Comparison of ENCODE assay signal across 17 cellular contexts in the genomic region with DNA sequence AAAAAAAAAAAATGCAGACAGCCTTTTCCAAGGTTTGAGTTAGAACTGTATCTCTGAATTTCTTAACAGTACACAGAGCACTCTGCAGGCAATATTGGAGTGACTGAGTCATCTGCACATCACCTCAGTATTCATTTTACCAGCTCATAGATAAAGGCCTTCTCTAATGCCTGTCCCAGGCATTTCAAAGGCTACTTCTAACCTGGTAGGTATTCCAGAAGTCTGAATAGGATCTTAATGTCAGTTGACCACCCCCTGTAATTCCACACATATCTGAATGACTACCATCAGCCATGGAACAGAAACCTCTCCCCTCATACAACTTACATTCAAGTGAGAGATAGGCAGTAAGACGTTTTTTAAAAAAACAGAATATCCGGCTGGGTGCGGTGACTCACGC. TPM values are rescaled to one million over a fixed set of nuclear protein-coding genes. Genes with fewer than 3 reads are reported as not detected.
DNase-seq lines count a peak whose midpoint lies in the region; ATAC-seq, FAIRE-seq and TF ChIP-seq lines count a peak whose summit lies in the region.
"Had no signal": no experiment of that assay in that cellular context is flagged by ENCODE, and none has a peak within 500 bp of the region (broad histone marks: within the 10 kb centered on the region; RNA-seq: fewer than 3 reads in every experiment).

No MANE protein-coding gene starts in this region.

- peak overlapping the region; percentile 48 to 91 for H4K8ac ChIP-seq in IMR-90 (ENCODE audit: low read depth in 2 of 2, low read length in 2 of 2)

- H4K5ac ChIP-seq in IMR-90 (ENCODE audit: low read depth, low read length): peak overlapping the region; percentile 56

- TF ChIP-seq CTCF in AG04450 (IDR thresholded peaks at IDR 0.05; ENCODE audit: low read depth, low read length) (no peak), IMR-90 (conservative IDR thresholded peaks at IDR 0.05; ENCODE audit: low read depth, low read length) (no peak), bronchial epithelial cell (IDR thresholded peaks at IDR 0.05; ENCODE audit: insufficient read depth, low read length, severe bottlenecking) (no peak), omental fat pad (IDR thresholded peaks at IDR 0.05) (no peak)

- H3K4me1 ChIP-seq in IMR-90 (ENCODE audit: control insufficient read depth, insufficient read depth, low read length): peaks cover 9% of the 10 kb centered on the region
- H3K4me1 ChIP-seq: right atrium auricular region had no signal

- peak overlapping the region; percentile 80 for H2AK5ac ChIP-seq in IMR-90 (ENCODE audit: low read depth, low read length)

- TF ChIP-seq RAD21 in IMR-90 (IDR thresholded peaks at IDR 0.05; ENCODE audit: low read length): no peak

- no CpG with 5 or more reads among the region's 4 CpGs for WGBS in IMR-90 (ENCODE audit: extremely low coverage in 2 of 2, insufficient read length in 1 of 2), 2 experiments

- no peak overlapping the region for H3K4me2 ChIP-seq in IMR-90 (ENCODE audit: low read depth, low read length)

- H2AFZ ChIP-seq in IMR-90 (replicated peaks; ENCODE audit: low read length, poor library complexity): no peak overlapping the region

- in situ Hi-C loops in IMR-90 (cut with MboI; ENCODE audit: low sequenced_read_pairs): no loop called here

- H3K56ac ChIP-seq in IMR-90 (ENCODE audit: extremely low read depth, insufficient read depth, low read length): peak overlapping the region; percentile 62

- CTCF ChIA-PET in AG04450 (lab: Charles Lee) (interaction anchor here (0.7 to 1.4 kb wide), 2 partner anchors 18 to 69 kb away, joined by 3 to 4 read pairs; no protein-coding TSS in a partner anchor), IMR-90 (lab: Yijun Ruan, JAX) (interaction anchor here (0.6 to 1.0 kb wide), 2 partner anchors 10 to 83 kb away, joined by 3 to 9 read pairs; no protein-coding TSS in a partner anchor)

- H3K79me1 ChIP-seq in IMR-90 (ENCODE audit: low read depth in 1 of 2, low read length in 2 of 2): peaks cover 5 to 8% of the 10 kb centered on the region in 2 experiments; a peak in 2 of 4 replicates

- intact Hi-C loops in IMR-90 (cut with micrococcal nuclease): loop anchor here (5.0 to 10.0 kb wide), 2 partner anchors 361 to 454 kb away; no protein-coding TSS in a partner anchor

- H3K9me1 ChIP-seq in IMR-90 (ENCODE audit: insufficient read depth, low read length): peaks cover 9% of the 10 kb centered on the region; the same call in 1 of the 2 replicates

- H3K14ac ChIP-seq in IMR-90 (replicated peaks; ENCODE audit: low read depth, low read length): peak overlapping the region; percentile 17

- H3K36me3 ChIP-seq in IMR-90 (ENCODE audit: control insufficient read depth, insufficient read depth, low read length) (peaks cover 9% of the 10 kb centered on the region), bronchial epithelial cell (ENCODE audit: control insufficient read depth, insufficient read depth, low read length) (peaks cover 1% of the 10 kb centered on the region)

- POLR2A ChIA-PET in AG04450 (lab: Yijun Ruan, JAX) (interaction anchor here (0.6 to 2.4 kb wide), 4 partner anchors 14 to 651 kb away, joined by 3 to 22 read pairs (median 8); partner anchors contain the start of genes CCNYL1 and CREB1), IMR-90 (lab: Charles Lee; ENCODE audit: unreplicated experiment) (interaction anchor here (0.7 to 1.0 kb wide), 2 partner anchors 9 to 19 kb away, joined by 3 to 5 read pairs; partner anchors contain the start of gene METTL21A)

- dilution Hi-C loops in IMR-90 (cut with HindIII; ENCODE audit: low sequenced_read_pairs, unreplicated experiment): no loop called here

- peak overlapping the region; percentile 83 for H2BK20ac ChIP-seq in IMR-90 (ENCODE audit: low read depth, low read length)

- peak overlapping the region; percentile 75 for H2BK120ac ChIP-seq in IMR-90 (ENCODE audit: low read depth, low read length)

- peak overlapping the region; percentile 71 for H4K91ac ChIP-seq in IMR-90 (ENCODE audit: insufficient read depth, low read depth, low read length)

- no peak for TF ChIP-seq POLR2A in IMR-90 (IDR thresholded peaks at IDR 0.05; ENCODE audit: low read depth, low read length)

- peak overlapping the region; percentile 92 for H3K18ac ChIP-seq in IMR-90 (ENCODE audit: low read depth, low read length)

- peak overlapping the region; percentile 100 for H2BK5ac ChIP-seq in IMR-90 (ENCODE audit: low read depth, low read length, poor library complexity, severe bottlenecking)

- peak overlapping the region; percentile 79 for H3K4ac ChIP-seq in IMR-90 (ENCODE audit: low read depth, low read length)

- no TSS peak for BruUV-seq in IMR-90 (replicated peaks; lab: Mats Ljungman, UMichigan)

- no peak overlapping the region for H2AK9ac ChIP-seq in IMR-90 (replicated peaks; ENCODE audit: low read depth, low read length, poor library complexity)

- H3K4me3 ChIP-seq in AG04450 (ENCODE audit: low read depth, low read length): no peak overlapping the region
- no peak overlapping the region for H3K4me3 ChIP-seq in IMR-90 (ENCODE audit: insufficient read depth, low read depth, low read length)
- H3K4me3 ChIP-seq in bronchial epithelial cell (ENCODE audit: low read depth, low read length): no peak overlapping the region
- H3K4me3 ChIP-seq: right atrium auricular region had no signal

- peak overlapping the region; percentile 83; the same call in 2 of the 3 replicates for H2BK15ac ChIP-seq in IMR-90 (ENCODE audit: low read depth, low read length)

- DNase-seq in AG04450 (ENCODE audit: low read depth, low spot score): no peak
- DNase-seq in IMR-90: peak; percentile 80
- peak; percentile 71 for DNase-seq in bronchial epithelial cell (ENCODE audit: low read depth)
- DNase-seq in kidney tubule cell (ENCODE audit: low spot score): peak; percentile 64
- no peak for DNase-seq in DMS53 treated with DMSO at 0.1 percent for 48 hours (lab: John Stamatoyannopoulos, UW; ENCODE audit: unreplicated experiment)
- DNase-seq in stimulated activated naive CD4-positive, alpha-beta T cell (lab: John Stamatoyannopoulos, UW): no peak
- no peak for DNase-seq in omental fat pad (ENCODE audit: low spot score)
- DNase-seq: activated naive CD4-positive, alpha-beta T cell treated with Interleukin-2 at 50 U/mL for 16 hours; AML-193; DMS153; endodermal cell; naive B cell; NCI-H1105 treated with DMSO at 0.1 percent for 48 hours; NCI-H2171 treated with DMSO at 0.1 percent for 48 hours had no signal

- H3K27me3 ChIP-seq in AG04450 (ENCODE audit: control insufficient read depth, insufficient read depth, low read length) (no peaks in the 10 kb centered on the region), IMR-90 (ENCODE audit: control insufficient read depth, insufficient read depth, low read length) (no peaks in the 10 kb centered on the region), bronchial epithelial cell (ENCODE audit: control insufficient read depth, insufficient read depth, low read length) (no peaks in the 10 kb centered on the region)
- H3K27me3 ChIP-seq: right atrium auricular region had no signal

- ATAC-seq in IMR-90 (ENCODE audit: low read depth) (peak; percentile 31), GM21619 (IDR thresholded peaks at IDR 0.05; ENCODE audit: unreplicated experiment) (no peak), omental fat pad (ENCODE audit: low FRiP score) (no peak)
- ATAC-seq: left lobe of liver had no signal

- no peak for FAIRE-seq in bronchial epithelial cell (lab: Jason Lieb, UNC)

- peak overlapping the region; percentile 72; the same call in 1 of the 2 replicates for H3K23ac ChIP-seq in IMR-90 (ENCODE audit: low read depth, low read length)

- H3K27ac ChIP-seq in AG04450 (ENCODE audit: low read depth, low read length) (peak overlapping the region; percentile 99), IMR-90 (ENCODE audit: insufficient read depth, low read length) (peak overlapping the region; percentile 100)
- H3K27ac ChIP-seq: right atrium auricular region had no signal

- no peaks in the 10 kb centered on the region for H3K9me3 ChIP-seq in AG04450 (ENCODE audit: control insufficient read depth, insufficient read depth, low read length)
- no peaks in the 10 kb centered on the region for H3K9me3 ChIP-seq in IMR-90 (ENCODE audit: control insufficient read depth, insufficient read depth, low read length)
- H3K9me3 ChIP-seq: right atrium auricular region had no signal

- H3K9ac ChIP-seq in IMR-90 (ENCODE audit: low read depth, low read length): no peak overlapping the region

- H4K20me1 ChIP-seq in IMR-90 (ENCODE audit: insufficient read depth, low read length): peaks cover 8% of the 10 kb centered on the region

TF ChIP-seq in IMR-90, 13 proteins besides CTCF, POLR2A, EP300 and RAD21 (continues in another document):
- TF ChIP-seq CHD1 (IDR thresholded peaks at IDR 0.05; ENCODE audit: low read depth, low read length): no peak
- no peak for TF ChIP-seq MAFK (IDR thresholded peaks at IDR 0.05; ENCODE audit: low read depth, low read length)
- TF ChIP-seq ELK1 (IDR thresholded peaks at IDR 0.05; ENCODE audit: borderline replicate concordance, low read depth, low read length): no peak
- TF ChIP-seq NFE2L2 (IDR thresholded peaks at IDR 0.05; ENCODE audit: low read depth, low read length): no peak
- no peak for TF ChIP-seq RFX5 (IDR thresholded peaks at IDR 0.05; ENCODE audit: low read depth, low read length)
- no peak for TF ChIP-seq FOS (IDR thresholded peaks at IDR 0.05; ENCODE audit: low read depth, low read length)
- TF ChIP-seq RCOR1 (IDR thresholded peaks at IDR 0.05; ENCODE audit: insufficient replicate concordance, low read length): no peak
- no peak for TF ChIP-seq MXI1 (IDR thresholded peaks at IDR 0.05; ENCODE audit: borderline replicate concordance, low read depth, low read length)
- TF ChIP-seq MAZ (IDR thresholded peaks at IDR 0.05; ENCODE audit: borderline replicate concordance, low read depth, low read length): no peak
- TF ChIP-seq BHLHE40 (IDR thresholded peaks at IDR 0.05; ENCODE audit: low read depth, low read length): no peak; the same call in 1 of the 2 replicates

RNA-seq across cellular contexts. Expression of gene METTL21A, which starts 9.0 kb away (rescaled TPM):
- 18.1 and 20.3 TPM in 2 replicates for polyA plus RNA-seq in AG04450 (2011; rRNA removed)
- polyA minus RNA-seq in AG04450 (2011; rRNA and poly(A)+ RNA removed): 7.0 and 8.3 TPM in 2 replicates
- total RNA-seq in IMR-90 (2012; rRNA removed): 5.9 and 11.4 TPM in 2 replicates
- 11.1 and 11.6 TPM in 2 replicates for polyA plus RNA-seq in IMR-90 (2012; rRNA removed)
- 10.6 and 10.7 TPM in 2 replicates for polyA plus RNA-seq in IMR-90 (2012; cell fraction: cytosol; rRNA removed)
- polyA plus RNA-seq in IMR-90 (2012; cell fraction: nucleus; rRNA removed; ENCODE audit: low replicate concordance): 3.7 and 5.9 TPM in 2 replicates
- 7.7 and 11.6 TPM in 2 replicates for total RNA-seq in bronchial epithelial cell
- 10 to 100 TPM in 3 of 4 donors, 1 to 10 TPM in 1; 7.7 to 28.8 (median 22.0) TPM for total RNA-seq in omental fat pad

Comparison
In these comparisons a context has a peak if more than half of its experiments do, and no peak if none do; other contexts are left out.
1. DNase-seq: peak in IMR-90 (single experiment), bronchial epithelial cell (single experiment) and kidney tubule cell (single experiment); none in AG04450 (single experiment), DMS53 treated with DMSO at 0.1 percent for 48 hours (single experiment), stimulated activated naive CD4-positive, alpha-beta T cell (0 of 6) and omental fat pad (single experiment).